ENCODE assay signal across 27 cellular contexts in genomic region chr6:3512832-3513231, GRCh38.
"Had no signal": no experiment of that assay in that cellular context is flagged by ENCODE, and none has a peak within 500 bp of the region (broad histone marks: within the 10 kb centered on the region; RNA-seq: fewer than 3 reads in every experiment).

No MANE protein-coding gene starts in this region.

- H3K27ac Mint-ChIP-seq: mesothelial cell of epicardium; naive B cell; natural killer cell; nephron progenitor cell; progenitor cell of endocrine pancreas; stimulated activated effector memory CD8-positive, alpha-beta T cell treated with anti-CD3 and anti-CD28 coated beads, Interleukin-12 subunit alpha, Interleukin-12 subunit beta, amount 100 ng/mL, for 72 hours; stimulated activated naive CD8-positive, alpha-beta T cell treated with anti-CD3 and anti-CD28 coated beads, Interleukin-15, Interleukin-2, amounts not matched to agents 100 ng/mL and 50 ng/mL, for 24 hours; type B pancreatic cell had no signal

- H3K9me3 Mint-ChIP-seq: mesothelial cell of epicardium; natural killer cell; nephron progenitor cell; stimulated activated naive CD8-positive, alpha-beta T cell treated with anti-CD3 and anti-CD28 coated beads, Interleukin-15, Interleukin-2, amounts not matched to agents 100 ng/mL and 50 ng/mL, for 24 hours; type B pancreatic cell had no signal

- H3K27me3 Mint-ChIP-seq: type B pancreatic cell had no signal

- H3K4me3 Mint-ChIP-seq: mesothelial cell of epicardium; naive B cell; natural killer cell; nephron progenitor cell; stimulated activated effector memory CD8-positive, alpha-beta T cell treated with anti-CD3 and anti-CD28 coated beads, Interleukin-12 subunit alpha, Interleukin-12 subunit beta, amount 100 ng/mL, for 72 hours; stimulated activated naive CD8-positive, alpha-beta T cell treated with anti-CD3 and anti-CD28 coated beads, Interleukin-15, Interleukin-2, amounts not matched to agents 100 ng/mL and 50 ng/mL, for 24 hours; type B pancreatic cell had no signal

- H3K4me1 ChIP-seq: left lung, uterus had no signal

- H3K4me3 ChIP-seq: left lung, lower lobe of right lung, ovary, skin epidermis, suprapubic skin, thoracic aorta, tibial artery, uterus had no signal

- H3K36me3 Mint-ChIP-seq: mesothelial cell of epicardium; naive B cell; natural killer cell; stimulated activated effector memory CD8-positive, alpha-beta T cell treated with anti-CD3 and anti-CD28 coated beads, Interleukin-12 subunit alpha, Interleukin-12 subunit beta, amount 100 ng/mL, for 72 hours; type B pancreatic cell had no signal

- H3K27ac ChIP-seq: left lung, lower lobe of right lung, ovary, skin epidermis, suprapubic skin, thoracic aorta, tibial artery, uterus had no signal

- DNase-seq: hippocampal formation; kidney; left colon; left lung; lower lobe of right lung; mesendoderm; naive B cell; natural killer cell; nephron progenitor cell; ovary; retina; right cardiac atrium; stimulated activated CD4-positive, alpha-beta T cell treated with anti-CD3 and anti-CD28 coated beads, Interleukin-12 subunit alpha, Interleukin-12 subunit beta, amount 100 ng/mL, for 4 hours; stimulated activated CD4-positive, alpha-beta T cell treated with anti-CD3 and anti-CD28 coated beads, Interleukin-15, amount 100 ng/mL, for 24 hours; stimulated activated CD4-positive, alpha-beta T cell treated with anti-CD3 and anti-CD28 coated beads, Interleukin-4, amount 100 ng/mL, for 24 hours; stimulated activated naive CD4-positive, alpha-beta T cell; tibial artery; uterus had no signal

- ATAC-seq: left colon; left lung; lower lobe of right lung; natural killer cell; right cardiac atrium; sciatic nerve; stimulated activated effector memory CD8-positive, alpha-beta T cell treated with anti-CD3 and anti-CD28 coated beads, Interleukin-12 subunit alpha, Interleukin-12 subunit beta, amount 100 ng/mL, for 72 hours had no signal

- H3K27me3 ChIP-seq: left lung, ovary, suprapubic skin, tibial artery, uterus had no signal

- H3K9me3 ChIP-seq: left lung, lower lobe of right lung, ovary, suprapubic skin, thoracic aorta, tibial artery, uterus had no signal

- H3K36me3 ChIP-seq: left lung, lower lobe of right lung, ovary, suprapubic skin, thoracic aorta, tibial artery, uterus had no signal

- H3K4me1 Mint-ChIP-seq: natural killer cell; stimulated activated effector memory CD8-positive, alpha-beta T cell treated with anti-CD3 and anti-CD28 coated beads, Interleukin-12 subunit alpha, Interleukin-12 subunit beta, amount 100 ng/mL, for 72 hours had no signal
